In genomic region chr2:80007722-80008503, GRCh38 we compare ENCODE assay signal across 22 cellular contexts.
A peak's percentile ranks its signal among the peaks of the same experiment; 100 is the strongest.
DNase-seq lines count a peak whose midpoint lies in the region; ATAC-seq and TF ChIP-seq lines count a peak whose summit lies in the region.
"Had no signal": no experiment of that assay in that cellular context is flagged by ENCODE, and none has a peak within 500 bp of the region (broad histone marks: within the 10 kb centered on the region; RNA-seq: fewer than 3 reads in every experiment).

No MANE protein-coding gene starts in this region.

- peaks cover 3% of the 10 kb centered on the region for H3K9me3 Mint-ChIP-seq in activated CD4-positive, alpha-beta memory T cell treated with anti-CD3 and anti-CD28 coated beads for 36 hours

- TF ChIP-seq CTCF in omental fat pad (IDR thresholded peaks at IDR 0.05): no peak

- H3K4me3 ChIP-seq in SK-N-MC: peak overlapping the region; percentile 46
- H3K4me3 ChIP-seq: gastrocnemius medialis, GM12878, right atrium auricular region had no signal

- H3K27ac ChIP-seq in SK-N-MC: no peak overlapping the region
- H3K27ac ChIP-seq: gastrocnemius medialis, right atrium auricular region had no signal

- H3K9me3 ChIP-seq in SK-N-MC (ENCODE audit: low read depth, low read length): no peaks in the 10 kb centered on the region
- H3K9me3 ChIP-seq: gastrocnemius medialis, right atrium auricular region had no signal

- ATAC-seq in HG03460 (IDR thresholded peaks at IDR 0.05; ENCODE audit: unreplicated experiment) (no peak), omental fat pad (ENCODE audit: low FRiP score) (no peak)
- ATAC-seq: gastrocnemius medialis, GM12878, natural killer cell, SK-N-SH treated with all-trans-retinoic acid at 6 μM for 48 hours had no signal

- no peak overlapping the region for H3K9ac ChIP-seq in SK-N-MC (ENCODE audit: insufficient read length)

- no peaks in the 10 kb centered on the region for H3K36me3 ChIP-seq in SK-N-MC (ENCODE audit: insufficient read depth, low read length)
- H3K36me3 ChIP-seq: gastrocnemius medialis, right atrium auricular region had no signal

- DNase-seq in HEK293T (ENCODE audit: extremely low spot score) (peak; percentile 39), SK-N-MC (ENCODE audit: low read depth, low spot score) (peak; percentile 50), iPS-NIHi11 (ENCODE audit: low spot score) (peak; percentile 26), HK-2 (ENCODE audit: unreplicated experiment) (no peak), omental fat pad (ENCODE audit: low spot score) (no peak)
- no peak for DNase-seq in activated CD4-positive, alpha-beta memory T cell treated with anti-CD3 and anti-CD28 coated beads for 36 hours
- DNase-seq: activated CD4-positive, alpha-beta T cell treated with anti-CD3 and anti-CD28 coated beads for 48 hours; activated gamma-delta T cell treated with Interleukin-2 at 50 U/mL for 16 hours; activated T-cell treated with anti-CD3 and anti-CD28 coated beads, Interleukin-2, amount 50 U/mL, for 1 hour; dermis blood vessel endothelial cell; gastrocnemius medialis; natural killer cell; NCI-H1092; NCI-H187; OCI-M1; stimulated activated CD4-positive, alpha-beta T cell treated with anti-CD3 and anti-CD28 coated beads, Interleukin-2, amount 100 ng/mL, for 48 hours; trophoblast cell had no signal

- intact Hi-C loops in activated CD4-positive, alpha-beta memory T cell treated with anti-CD3 and anti-CD28 coated beads for 36 hours (cut with micrococcal nuclease): no loop called here

- H3K27me3 Mint-ChIP-seq in activated CD4-positive, alpha-beta memory T cell treated with anti-CD3 and anti-CD28 coated beads for 36 hours: no peaks in the 10 kb centered on the region
- H3K27me3 Mint-ChIP-seq: central memory CD8-positive, alpha-beta T cell had no signal

- H3K4me1 Mint-ChIP-seq in activated CD4-positive, alpha-beta memory T cell treated with anti-CD3 and anti-CD28 coated beads for 36 hours (ENCODE audit: low read depth): no peaks in the 10 kb centered on the region
- H3K4me1 Mint-ChIP-seq: central memory CD8-positive, alpha-beta T cell; natural killer cell had no signal

- CTCF ChIA-PET in HEK293T (lab: Yijun Ruan, JAX): no interaction called here
- CTCF ChIA-PET in activated CD4-positive, alpha-beta memory T cell treated with anti-CD3 and anti-CD28 coated beads for 36 hours (lab: Charles Lee): no interaction called here

- no peak overlapping the region for H3K27ac Mint-ChIP-seq in activated CD4-positive, alpha-beta memory T cell treated with anti-CD3 and anti-CD28 coated beads for 36 hours
- H3K27ac Mint-ChIP-seq: natural killer cell had no signal

- H3K4me3 Mint-ChIP-seq in activated CD4-positive, alpha-beta memory T cell treated with anti-CD3 and anti-CD28 coated beads for 36 hours: no peak overlapping the region
- H3K4me3 Mint-ChIP-seq: central memory CD8-positive, alpha-beta T cell; natural killer cell had no signal

- POLR2A ChIA-PET in HEK293T (lab: Yijun Ruan, JAX): no interaction called here
- POLR2A ChIA-PET in activated CD4-positive, alpha-beta memory T cell treated with anti-CD3 and anti-CD28 coated beads for 36 hours (lab: Charles Lee): no interaction called here

- no peaks in the 10 kb centered on the region for H3K36me3 Mint-ChIP-seq in activated CD4-positive, alpha-beta memory T cell treated with anti-CD3 and anti-CD28 coated beads for 36 hours
- H3K36me3 Mint-ChIP-seq: natural killer cell had no signal

TF ChIP-seq in HEK293T, 16 proteins besides CTCF, POLR2A, EP300 and RAD21:
- TF ChIP-seq FOXM1 (IDR thresholded peaks at IDR 0.05; ENCODE audit: borderline replicate concordance) (no peak), L3MBTL2 (conservative IDR thresholded peaks at IDR 0.05) (no peak), TARDBP (IDR thresholded peaks at IDR 0.05) (no peak), LEF1 (IDR thresholded peaks at IDR 0.05; ENCODE audit: borderline replicate concordance) (no peak), ARNT (IDR thresholded peaks at IDR 0.05) (no peak), NFRKB (IDR thresholded peaks at IDR 0.05) (no peak), FOXA1 (IDR thresholded peaks at IDR 0.05) (no peak), FOXK2 (IDR thresholded peaks at IDR 0.05) (no peak), BHLHE40 (IDR thresholded peaks at IDR 0.05; ENCODE audit: borderline replicate concordance) (no peak), SUZ12 (IDR thresholded peaks at IDR 0.05) (no peak), ZNF384 (IDR thresholded peaks at IDR 0.05) (no peak), SP1 (IDR thresholded peaks at IDR 0.05) (no peak), CTBP1 (IDR thresholded peaks at IDR 0.05; ENCODE audit: borderline replicate concordance) (no peak), ELF4 (IDR thresholded peaks at IDR 0.05) (no peak), PKNOX1 (IDR thresholded peaks at IDR 0.05) (no peak), HDGF (IDR thresholded peaks at IDR 0.05; ENCODE audit: borderline replicate concordance) (no peak)
TF ChIP-seq in HEK293T: peak in this region for 0.

Comparison
In these comparisons a context has a peak if more than half of its experiments do, and no peak if none do; other contexts are left out.
1. DNase-seq: peak in HEK293T (single experiment), SK-N-MC (single experiment) and iPS-NIHi11 (single experiment); none in HK-2 (single experiment), activated CD4-positive, alpha-beta memory T cell treated with anti-CD3 and anti-CD28 coated beads for 36 hours (single experiment) and omental fat pad (single experiment).